In the genomic region with DNA sequence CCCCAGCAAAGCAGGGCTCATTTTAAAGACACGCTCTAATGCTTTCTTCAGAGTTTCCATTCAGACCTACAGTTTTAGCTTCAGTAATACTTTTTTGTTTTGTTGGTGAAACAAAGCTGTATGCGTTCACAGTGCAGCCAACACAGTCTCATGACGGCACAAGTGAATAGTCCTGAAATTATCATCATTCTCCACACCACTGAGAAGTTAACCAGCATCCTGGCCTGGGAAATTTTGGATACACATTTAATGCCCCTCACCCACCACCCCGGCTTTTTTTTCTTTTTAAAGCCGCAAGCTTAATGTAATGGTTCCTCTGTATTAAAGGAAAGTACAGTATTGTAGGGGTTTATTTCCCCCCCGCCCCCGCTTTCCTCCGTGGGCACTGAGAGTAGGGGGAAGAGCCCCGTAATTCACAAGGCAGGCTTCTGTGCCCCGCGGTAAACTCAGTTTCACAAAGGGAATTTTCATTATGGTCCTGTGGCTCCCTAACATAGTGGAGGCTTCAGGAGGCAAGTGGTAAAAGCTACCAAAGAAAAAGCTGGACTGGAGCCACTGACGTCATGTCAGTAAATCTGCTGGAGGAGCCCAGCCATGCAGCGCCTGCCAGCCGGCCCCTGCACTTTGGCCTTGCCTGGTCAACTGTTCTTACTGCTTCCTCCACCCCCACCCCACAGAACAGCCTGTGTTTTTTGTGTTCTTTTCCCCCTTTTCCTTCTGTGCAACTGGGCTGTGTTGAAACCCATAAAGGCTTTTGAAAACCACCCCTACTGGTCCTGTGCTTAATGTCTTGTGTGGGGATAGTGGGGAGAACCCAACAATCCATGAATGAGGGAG, we compare ENCODE assay signal across 1 cellular context.
TF ChIP-seq lines count a peak whose summit lies in the region.

No MANE protein-coding gene starts in this region.

TF ChIP-seq in HepG2, 621 proteins besides CTCF, POLR2A, EP300 and RAD21 (continued from another document and continues in another):
- TF ChIP-seq GRHL1 (CRISPR knock-in tag; conservative IDR thresholded peaks at IDR 0.05) (no peak), ZNF407 (CRISPR knock-in tag; IDR thresholded peaks at IDR 0.05; ENCODE audit: not compliant biosample characterization) (no peak), KDM5A (IDR thresholded peaks at IDR 0.05; ENCODE audit: borderline replicate concordance, low read length) (no peak), RNF2 (conservative IDR thresholded peaks at IDR 0.05; ENCODE audit: low read depth) (no peak), ZNF570 (CRISPR knock-in tag; IDR thresholded peaks at IDR 0.05; ENCODE audit: borderline replicate concordance) (no peak), ETV6 (CRISPR knock-in tag; conservative IDR thresholded peaks at IDR 0.05) (no peak), ZNF142 (CRISPR knock-in tag; IDR thresholded peaks at IDR 0.05) (no peak), ZNF24 (IDR thresholded peaks at IDR 0.05) (no peak), KAT7 (CRISPR knock-in tag; IDR thresholded peaks at IDR 0.05; ENCODE audit: borderline replicate concordance) (peak; percentile 70; the same call in 1 of the 2 replicates), FOXA1 (IDR thresholded peaks at IDR 0.05) (no peak), FOXA1 (CRISPR knock-in tag; IDR thresholded peaks at IDR 0.05) (no peak), ZNF792 (CRISPR knock-in tag; IDR thresholded peaks at IDR 0.05) (no peak), ATRX (CRISPR knock-in tag; IDR thresholded peaks at IDR 0.05; ENCODE audit: borderline replicate concordance) (no peak), TAF15 (IDR thresholded peaks at IDR 0.05; ENCODE audit: low read depth, low read length, poor library complexity, severe bottlenecking) (no peak), SETDB1 (CRISPR knock-in tag; IDR thresholded peaks at IDR 0.05; ENCODE audit: borderline replicate concordance) (no peak), NPAS2 (CRISPR knock-in tag; IDR thresholded peaks at IDR 0.05; ENCODE audit: borderline replicate concordance) (no peak), SMAD1 (CRISPR knock-in tag; IDR thresholded peaks at IDR 0.05; ENCODE audit: borderline replicate concordance, low read depth) (no peak), SPEN (CRISPR knock-in tag; IDR thresholded peaks at IDR 0.05; ENCODE audit: low read depth) (no peak), MIER2 (CRISPR knock-in tag; IDR thresholded peaks at IDR 0.05) (no peak), MATR3 (CRISPR knock-in tag; IDR thresholded peaks at IDR 0.05) (no peak), ATAD3A (CRISPR knock-in tag; IDR thresholded peaks at IDR 0.05) (no peak), SMC3 (IDR thresholded peaks at IDR 0.05; ENCODE audit: low read length) (no peak), POLR2G (IDR thresholded peaks at IDR 0.05; ENCODE audit: low read depth, low read length) (peak; percentile 55; the same call in 1 of the 2 replicates), SALL1 (CRISPR knock-in tag; IDR thresholded peaks at IDR 0.05) (peak; percentile 88), JUND (CRISPR knock-in tag; IDR thresholded peaks at IDR 0.05) (peak; percentile 65)
- TF ChIP-seq, protein P1, sequence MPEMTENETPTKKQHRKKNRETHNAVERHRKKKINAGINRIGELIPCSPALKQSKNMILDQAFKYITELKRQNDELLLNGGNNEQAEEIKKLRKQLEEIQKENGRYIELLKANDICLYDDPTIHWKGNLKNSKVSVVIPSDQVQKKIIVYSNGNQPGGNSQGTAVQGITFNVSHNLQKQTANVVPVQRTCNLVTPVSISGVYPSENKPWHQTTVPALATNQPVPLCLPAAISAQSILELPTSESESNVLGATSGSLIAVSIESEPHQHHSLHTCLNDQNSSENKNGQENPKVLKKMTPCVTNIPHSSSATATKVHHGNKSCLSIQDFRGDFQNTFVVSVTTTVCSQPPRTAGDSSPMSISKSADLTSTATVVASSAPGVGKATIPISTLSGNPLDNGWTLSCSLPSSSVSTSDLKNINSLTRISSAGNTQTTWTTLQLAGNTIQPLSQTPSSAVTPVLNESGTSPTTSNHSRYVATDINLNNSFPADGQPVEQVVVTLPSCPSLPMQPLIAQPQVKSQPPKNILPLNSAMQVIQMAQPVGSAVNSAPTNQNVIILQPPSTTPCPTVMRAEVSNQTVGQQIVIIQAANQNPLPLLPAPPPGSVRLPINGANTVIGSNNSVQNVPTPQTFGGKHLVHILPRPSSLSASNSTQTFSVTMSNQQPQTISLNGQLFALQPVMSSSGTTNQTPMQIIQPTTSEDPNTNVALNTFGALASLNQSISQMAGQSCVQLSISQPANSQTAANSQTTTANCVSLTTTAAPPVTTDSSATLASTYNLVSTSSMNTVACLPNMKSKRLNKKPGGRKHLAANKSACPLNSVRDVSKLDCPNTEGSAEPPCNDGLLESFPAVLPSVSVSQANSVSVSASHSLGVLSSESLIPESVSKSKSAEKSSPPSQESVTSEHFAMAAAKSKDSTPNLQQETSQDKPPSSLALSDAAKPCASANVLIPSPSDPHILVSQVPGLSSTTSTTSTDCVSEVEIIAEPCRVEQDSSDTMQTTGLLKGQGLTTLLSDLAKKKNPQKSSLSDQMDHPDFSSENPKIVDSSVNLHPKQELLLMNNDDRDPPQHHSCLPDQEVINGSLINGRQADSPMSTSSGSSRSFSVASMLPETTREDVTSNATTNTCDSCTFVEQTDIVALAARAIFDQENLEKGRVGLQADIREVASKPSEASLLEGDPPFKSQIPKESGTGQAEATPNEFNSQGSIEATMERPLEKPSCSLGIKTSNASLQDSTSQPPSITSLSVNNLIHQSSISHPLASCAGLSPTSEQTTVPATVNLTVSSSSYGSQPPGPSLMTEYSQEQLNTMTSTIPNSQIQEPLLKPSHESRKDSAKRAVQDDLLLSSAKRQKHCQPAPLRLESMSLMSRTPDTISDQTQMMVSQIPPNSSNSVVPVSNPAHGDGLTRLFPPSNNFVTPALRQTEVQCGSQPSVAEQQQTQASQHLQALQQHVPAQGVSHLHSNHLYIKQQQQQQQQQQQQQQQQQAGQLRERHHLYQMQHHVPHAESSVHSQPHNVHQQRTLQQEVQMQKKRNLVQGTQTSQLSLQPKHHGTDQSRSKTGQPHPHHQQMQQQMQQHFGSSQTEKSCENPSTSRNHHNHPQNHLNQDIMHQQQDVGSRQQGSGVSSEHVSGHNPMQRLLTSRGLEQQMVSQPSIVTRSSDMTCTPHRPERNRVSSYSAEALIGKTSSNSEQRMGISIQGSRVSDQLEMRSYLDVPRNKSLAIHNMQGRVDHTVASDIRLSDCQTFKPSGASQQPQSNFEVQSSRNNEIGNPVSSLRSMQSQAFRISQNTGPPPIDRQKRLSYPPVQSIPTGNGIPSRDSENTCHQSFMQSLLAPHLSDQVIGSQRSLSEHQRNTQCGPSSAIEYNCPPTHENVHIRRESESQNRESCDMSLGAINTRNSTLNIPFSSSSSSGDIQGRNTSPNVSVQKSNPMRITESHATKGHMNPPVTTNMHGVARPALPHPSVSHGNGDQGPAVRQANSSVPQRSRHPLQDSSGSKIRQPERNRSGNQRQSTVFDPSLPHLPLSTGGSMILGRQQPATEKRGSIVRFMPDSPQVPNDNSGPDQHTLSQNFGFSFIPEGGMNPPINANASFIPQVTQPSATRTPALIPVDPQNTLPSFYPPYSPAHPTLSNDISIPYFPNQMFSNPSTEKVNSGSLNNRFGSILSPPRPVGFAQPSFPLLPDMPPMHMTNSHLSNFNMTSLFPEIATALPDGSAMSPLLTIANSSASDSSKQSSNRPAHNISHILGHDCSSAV (CRISPR knock-in tag; IDR thresholded peaks at IDR 0.05; ENCODE audit: borderline replicate concordance), result no peak
- TF ChIP-seq, protein P2, sequence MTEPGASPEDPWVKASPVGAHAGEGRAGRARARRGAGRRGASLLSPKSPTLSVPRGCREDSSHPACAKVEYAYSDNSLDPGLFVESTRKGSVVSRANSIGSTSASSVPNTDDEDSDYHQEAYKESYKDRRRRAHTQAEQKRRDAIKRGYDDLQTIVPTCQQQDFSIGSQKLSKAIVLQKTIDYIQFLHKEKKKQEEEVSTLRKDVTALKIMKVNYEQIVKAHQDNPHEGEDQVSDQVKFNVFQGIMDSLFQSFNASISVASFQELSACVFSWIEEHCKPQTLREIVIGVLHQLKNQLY (CRISPR knock-in tag; IDR thresholded peaks at IDR 0.05), result peak; percentile 74
